ENCODE assay signal across 15 cellular contexts in genomic region chr11:33931032-33931431, GRCh38. TPM values are rescaled to one million over a fixed set of nuclear protein-coding genes. Genes with fewer than 3 reads are reported as not detected.
A peak's percentile ranks its signal among the peaks of the same experiment; 100 is the strongest.
DNase-seq lines count a peak whose midpoint lies in the region; ATAC-seq, FAIRE-seq and TF ChIP-seq lines count a peak whose summit lies in the region.
"Had no signal": no experiment of that assay in that cellular context is flagged by ENCODE, and none has a peak within 500 bp of the region (broad histone marks: within the 10 kb centered on the region; RNA-seq: fewer than 3 reads in every experiment).

No MANE protein-coding gene starts in this region.

- DNase-seq in CD1c-positive myeloid dendritic cell (ENCODE audit: extremely low spot score) (peak; percentile 7), adrenal gland (no peak), right atrium auricular region (ENCODE audit: low spot score) (no peak), GM19239 (ENCODE audit: insufficient read length, low spot score) (no peak), NCI-H774 (lab: John Stamatoyannopoulos, UW) (no peak), GF-D8 (lab: John Stamatoyannopoulos, UW) (no peak)
- no peak for DNase-seq in activated T-cell treated with anti-CD3 and anti-CD28 coated beads, Interleukin-2, amount 50 U/mL, for 72 hours
- DNase-seq: activated CD8-positive, alpha-beta memory T cell treated with anti-CD3 and anti-CD28 coated beads, Interleukin-2, amount 50 U/mL, for 4 hours; activated naive CD8-positive, alpha-beta T cell treated with anti-CD3 and anti-CD28 coated beads, Interleukin-2, amount 10 ng/mL, durations not matched to agents 7 days and 5 days; BE2C; effector CD4-positive, alpha-beta T cell; Karpas-422; NCI-H187 had no signal

- H3K27ac ChIP-seq in adrenal gland (peak overlapping the region in 3 of 5 donors; percentile 35 to 83 (median 71)), right atrium auricular region (peak overlapping the region; percentile 53 to 83), skeletal muscle tissue (ENCODE audit: low read depth, low read length) (peak overlapping the region; percentile 79)
- H3K27ac ChIP-seq: SJSA1 had no signal

- 22 to 41% (median 28%) methylated on average over 2 of the region's 2 CpGs for WGBS in adrenal gland, 4 donors

- no peak overlapping the region for H3K4me3 Mint-ChIP-seq in activated T-cell treated with anti-CD3 and anti-CD28 coated beads, Interleukin-2, amount 50 U/mL, for 72 hours
- H3K4me3 Mint-ChIP-seq: activated naive CD8-positive, alpha-beta T cell treated with anti-CD3 and anti-CD28 coated beads, Interleukin-2, amount 10 ng/mL, durations not matched to agents 7 days and 5 days had no signal

- H3K9me3 ChIP-seq in adrenal gland (replicated peaks in 1 of 3), result no peaks in the 10 kb centered on the region
- peaks cover 0 to 5% of the 10 kb centered on the region in 2 donors for H3K9me3 ChIP-seq in right atrium auricular region
- H3K9me3 ChIP-seq in skeletal muscle tissue (ENCODE audit: control insufficient read depth in 3 of 3, low read length in 3 of 3), result no peaks in the 10 kb centered on the region
- H3K9me3 ChIP-seq: BE2C, SJSA1 had no signal

- no peaks in the 10 kb centered on the region for H3K4me1 Mint-ChIP-seq in activated T-cell treated with anti-CD3 and anti-CD28 coated beads, Interleukin-2, amount 50 U/mL, for 72 hours (ENCODE audit: low read depth)

- no peak for FAIRE-seq in GM19239 (lab: Jason Lieb, UNC)

- no peak overlapping the region for H3K4me3 ChIP-seq in adrenal gland
- H3K4me3 ChIP-seq in right atrium auricular region, result no peak overlapping the region
- no peak overlapping the region for H3K4me3 ChIP-seq in skeletal muscle tissue (ENCODE audit: low read length in 3 of 3)
- H3K4me3 ChIP-seq: SJSA1 had no signal

- H3K27me3 ChIP-seq in adrenal gland (no peaks in the 10 kb centered on the region), right atrium auricular region (no peaks in the 10 kb centered on the region), skeletal muscle tissue (ENCODE audit: control insufficient read depth in 3 of 3, insufficient read depth in 3 of 3, low read length in 3 of 3) (no peaks in the 10 kb centered on the region)
- H3K27me3 ChIP-seq: BE2C had no signal

- no peak for TF ChIP-seq CTCF in adrenal gland (IDR thresholded peaks at IDR 0.05)
- no peak for TF ChIP-seq CTCF in right atrium auricular region (IDR thresholded peaks at IDR 0.05)

- H3K9me3 Mint-ChIP-seq in activated T-cell treated with anti-CD3 and anti-CD28 coated beads, Interleukin-2, amount 50 U/mL, for 72 hours, result peaks cover 2 to 5% of the 10 kb centered on the region in 2 donors

- ATAC-seq in activated T-cell treated with anti-CD3 and anti-CD28 coated beads, Interleukin-2, amount 50 U/mL, for 72 hours (replicated peaks in 1 of 2), result no peak

- peaks cover 6 to 9% of the 10 kb centered on the region in 2 donors for H3K36me3 Mint-ChIP-seq in activated T-cell treated with anti-CD3 and anti-CD28 coated beads, Interleukin-2, amount 50 U/mL, for 72 hours (ENCODE audit: insufficient read depth in 2 of 2)

- intact Hi-C loops in adrenal gland (cut with DNase I), result loop anchor here in 1 of 2 donors (10.0 kb wide), 1 partner anchor 56 kb away; no protein-coding TSS in a partner anchor

- TF ChIP-seq POLR2A in adrenal gland (IDR thresholded peaks at IDR 0.05), result no peak

- no peak overlapping the region for H3K9ac ChIP-seq in skeletal muscle tissue (ENCODE audit: low read depth in 1 of 3, low read length in 3 of 3)

- no peak overlapping the region for H3K27ac Mint-ChIP-seq in activated T-cell treated with anti-CD3 and anti-CD28 coated beads, Interleukin-2, amount 50 U/mL, for 72 hours
- H3K27ac Mint-ChIP-seq: activated naive CD8-positive, alpha-beta T cell treated with anti-CD3 and anti-CD28 coated beads, Interleukin-2, amount 10 ng/mL, durations not matched to agents 7 days and 5 days had no signal

- peaks cover 36% of the 10 kb centered on the region for H3K27me3 Mint-ChIP-seq in activated T-cell treated with anti-CD3 and anti-CD28 coated beads, Interleukin-2, amount 50 U/mL, for 72 hours (ENCODE audit: low read depth)

- H3K36me3 ChIP-seq in adrenal gland (replicated peaks in 1 of 2) (no peaks in the 10 kb centered on the region), right atrium auricular region (no peaks in the 10 kb centered on the region), skeletal muscle tissue (ENCODE audit: control insufficient read depth in 3 of 3, insufficient read depth in 3 of 3, low read length in 3 of 3) (no peaks in the 10 kb centered on the region)
- H3K36me3 ChIP-seq: BE2C, SJSA1 had no signal

- peaks cover 11 to 23% of the 10 kb centered on the region in 2 donors for H3K4me1 ChIP-seq in adrenal gland (replicated peaks in 1 of 2)
- peaks cover 0 to 18% of the 10 kb centered on the region in 2 donors for H3K4me1 ChIP-seq in right atrium auricular region
- peaks cover 12 to 27% (median 20%) of the 10 kb centered on the region in 3 donors for H3K4me1 ChIP-seq in skeletal muscle tissue (ENCODE audit: control insufficient read depth in 3 of 3, insufficient read depth in 3 of 3, low read length in 3 of 3)
- H3K4me1 ChIP-seq: BE2C, SJSA1 had no signal

RNA-seq across cellular contexts. Expression of gene LMO2, which starts 39.2 kb away (rescaled TPM):
- total RNA-seq in adrenal gland, result 10 to 100 TPM; 12.4 to 32.9 (median 27.4) TPM
- polyA plus RNA-seq in adrenal gland, result 10 to 100 TPM; 14.4 to 38.1 (median 32.7) TPM
- 10 to 100 TPM in 1 of 2 donors, 1 to 10 TPM in 1; 4.6 to 13.1 TPM for total RNA-seq in right atrium auricular region
- 16.7 TPM for total RNA-seq in skeletal muscle tissue
- total RNA-seq in activated T-cell treated with anti-CD3 and anti-CD28 coated beads, Interleukin-2, amount 50 U/mL, for 72 hours, result not detected
- total RNA-seq: SJSA1 had no signal

Comparison
In these comparisons a context has a peak if more than half of its experiments do, and no peak if none do; other contexts are left out.
1. RNA of gene LMO2, which starts 39.2 kb away (total RNA-seq): 12.4 to 32.9 TPM in adrenal gland, 16.7 TPM in skeletal muscle tissue (single experiment) and 4.6 to 13.1 TPM in right atrium auricular region; not detected in activated T-cell treated with anti-CD3 and anti-CD28 coated beads, Interleukin-2, amount 50 U/mL, for 72 hours; every median in the first group is over 4 times any median in the second.
2. Peak in every context shown above with its lines, with median percentiles within 50 percentile points of each other: H3K27ac ChIP-seq.